Comparison of ENCODE assay signal across 9 cellular contexts in genomic region chr20:59415224-59415623, GRCh38.
"Had no signal": no experiment of that assay in that cellular context is flagged by ENCODE, and none has a peak within 500 bp of the region (broad histone marks: within the 10 kb centered on the region; RNA-seq: fewer than 3 reads in every experiment).

No MANE protein-coding gene starts in this region.

- H3K9me3 Mint-ChIP-seq: GM23338 had no signal

- H3K27ac Mint-ChIP-seq: GM23338, HFFc6, IgD-negative memory B cell had no signal

- H3K4me3 ChIP-seq: GM23338, HAP-1 had no signal

- DNase-seq: H7, HFFc6, KBM-7 had no signal

- H3K4me3 Mint-ChIP-seq: GM23338, HFFc6, IgD-negative memory B cell had no signal

- ATAC-seq: GM23338, HCT116 had no signal

- H3K4me1 ChIP-seq: HAP-1 had no signal

- H3K4me1 Mint-ChIP-seq: IgD-negative memory B cell had no signal

- H3K9me3 ChIP-seq: HAP-1 had no signal

- H3K36me3 ChIP-seq: HAP-1 had no signal

- H3K4me2 ChIP-seq: GM23338, KMS-11 had no signal

- H3K9ac ChIP-seq: KMS-11 had no signal

- H3K36me3 Mint-ChIP-seq: IgD-negative memory B cell had no signal

- H3K27ac ChIP-seq: HL-60, KMS-11 had no signal

- H2AFZ ChIP-seq: GM23338 had no signal
